In the genomic region with DNA sequence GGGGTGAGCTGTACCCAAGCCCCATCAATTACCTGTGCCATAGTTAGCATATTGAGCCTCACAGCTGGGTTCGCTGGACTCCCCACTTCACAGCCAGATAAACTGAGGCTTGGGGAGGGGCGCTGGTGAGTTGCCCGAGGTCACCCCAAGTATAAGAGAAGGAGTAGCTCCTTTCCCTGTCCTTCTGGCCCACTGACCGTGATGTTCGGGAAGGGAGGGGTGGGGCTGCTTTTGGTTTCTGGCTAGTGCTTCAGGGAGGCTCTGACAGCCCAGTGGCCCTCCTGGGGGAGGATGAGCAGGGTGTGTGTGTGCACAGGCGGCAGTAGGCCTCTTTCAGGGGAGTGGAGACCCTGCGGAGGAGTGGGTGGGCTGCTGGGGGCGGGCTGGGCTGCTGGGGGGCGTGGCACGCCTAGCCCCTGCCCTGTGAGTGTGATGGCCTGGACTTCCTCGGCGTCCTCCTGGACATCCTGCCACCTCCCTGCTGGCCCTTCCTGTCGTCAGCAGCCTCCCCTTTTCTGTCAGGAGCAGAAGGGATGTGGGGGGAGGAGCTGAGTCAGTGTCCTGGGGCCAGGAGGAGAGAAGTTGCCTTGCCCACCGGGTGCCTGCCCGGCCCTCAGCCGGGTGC, we compare ENCODE assay signal across 8 cellular contexts. TPM values are rescaled to one million over a fixed set of nuclear protein-coding genes. Genes with fewer than 3 reads are reported as not detected.
A peak's percentile ranks its signal among the peaks of the same experiment; 100 is the strongest.
DNase-seq lines count a peak whose midpoint lies in the region; ATAC-seq and TF ChIP-seq lines count a peak whose summit lies in the region.

No MANE protein-coding gene starts in this region.

- DNase-seq in Right ventricle myocardium inferior (ENCODE audit: missing footprints) (peak; percentile 73), cardiac septum (ENCODE audit: low spot score) (no peak), ascending aorta (ENCODE audit: low spot score in 2 of 2) (peak in 1 of 2 donors; percentile 76), islet precursor cell (peak; percentile 91), nucleus accumbens (lab: John Stamatoyannopoulos, UW) (no peak), NCI-H1930 (lab: John Stamatoyannopoulos, UW) (no peak)

- ATAC-seq in Right ventricle myocardium inferior (peak; percentile 2), GM21447 (IDR thresholded peaks at IDR 0.05; ENCODE audit: unreplicated experiment) (no peak)

- H3K4me3 ChIP-seq in ascending aorta (peak overlapping the region; percentile 93 to 99), stomach smooth muscle (ENCODE audit: low read length in 2 of 2) (peak overlapping the region; percentile 88 to 94)

- H3K27me3 ChIP-seq in ascending aorta (no peaks in the 10 kb centered on the region), stomach smooth muscle (ENCODE audit: control insufficient read depth in 1 of 2, insufficient read depth in 2 of 2, low read length in 2 of 2) (no peaks in the 10 kb centered on the region)

- H3K9ac ChIP-seq in stomach smooth muscle (ENCODE audit: low read length in 2 of 2) = peak overlapping the region; percentile 88 to 90

- intact Hi-C loops in Right ventricle myocardium inferior (cut with DNase I) (loop anchor here (5.0 kb wide), 1 partner anchor 60 kb away; the partner anchor contains the start of gene NOL12), cardiac septum (cut with DNase I) (loop anchor here (5.0 kb wide), 1 partner anchor 60 kb away; the partner anchor contains the start of gene GCAT), ascending aorta (cut with DNase I) (loop anchor here (2.0 kb wide), 1 partner anchor 50 kb away; the partner anchor contains the start of gene TRIOBP)

- no peak for TF ChIP-seq CTCF in ascending aorta (IDR thresholded peaks at IDR 0.05)

- H3K27ac ChIP-seq in ascending aorta (peak overlapping the region; percentile 83 to 96), stomach smooth muscle (ENCODE audit: low read length) (peak overlapping the region; percentile 75)

- no peaks in the 10 kb centered on the region for H3K9me3 ChIP-seq in ascending aorta
- H3K9me3 ChIP-seq in stomach smooth muscle (ENCODE audit: control insufficient read depth in 2 of 2, low read length in 2 of 2) = no peaks in the 10 kb centered on the region

- H3K4me1 ChIP-seq in ascending aorta (peaks cover 38 to 53% of the 10 kb centered on the region in 2 donors), stomach smooth muscle (ENCODE audit: control insufficient read depth, insufficient read depth, low read length) (peaks cover 80% of the 10 kb centered on the region)

- H3K36me3 ChIP-seq in ascending aorta (no peaks in the 10 kb centered on the region), stomach smooth muscle (ENCODE audit: control insufficient read depth in 2 of 2, insufficient read depth in 2 of 2, low read length in 2 of 2) (peaks cover 0 to 2% of the 10 kb centered on the region in 2 donors)

RNA-seq across cellular contexts. Expression of gene TRIOBP, which starts 50.4 kb away (rescaled TPM):
- total RNA-seq in Right ventricle myocardium inferior (90.1 TPM), cardiac septum (115 TPM), ascending aorta (253 TPM)

Comparison
In these comparisons a context has a peak if more than half of its experiments do, and no peak if none do; other contexts are left out.
1. DNase-seq: peak in Right ventricle myocardium inferior (single experiment) and islet precursor cell (single experiment); none in cardiac septum (single experiment), nucleus accumbens (0 of 56) and NCI-H1930 (0 of 2).